Comparison of ENCODE assay signal across 8 cellular contexts in genomic region chr3:70982700-70983140, GRCh38.
DNase-seq lines count a peak whose midpoint lies in the region; ATAC-seq and TF ChIP-seq lines count a peak whose summit lies in the region.

No MANE protein-coding gene starts in this region.

- TF ChIP-seq POLR2A in uterus (IDR thresholded peaks at IDR 0.05): no peak

- H3K4me1 ChIP-seq in uterus: peaks cover 6% of the 10 kb centered on the region in 2 donors

- H3K27ac ChIP-seq in VCaP (peak overlapping the region; percentile 96), uterus (peak overlapping the region; percentile 85 to 99)

- TF ChIP-seq CTCF in VCaP (conservative IDR thresholded peaks at IDR 0.05) (no peak), epithelial cell of proximal tubule (conservative IDR thresholded peaks at IDR 0.05; ENCODE audit: low read depth, low read length) (no peak), uterus (IDR thresholded peaks at IDR 0.05) (no peak)

- H3K27me3 ChIP-seq in uterus: no peaks in the 10 kb centered on the region

- no peaks in the 10 kb centered on the region for H3K9me3 ChIP-seq in uterus

- intact Hi-C loops in uterus (cut with DNase I; ENCODE audit: low total_unique reads): no loop called here

- H3K4me3 ChIP-seq in epithelial cell of proximal tubule (ENCODE audit: low read depth, low read length) (no peak overlapping the region), uterus (no peak overlapping the region)

- no peaks in the 10 kb centered on the region for H3K36me3 ChIP-seq in uterus

- DNase-seq in epithelial cell of proximal tubule (ENCODE audit: low read depth) (peak; percentile 58), mucosa of gallbladder (ENCODE audit: low spot score) (peak; percentile 61), uterus (peak; percentile 30 to 51), NCI-H524 (lab: John Stamatoyannopoulos, UW) (no peak), NOMO-1 treated with DMSO at 0.1 percent for 48 hours (lab: John Stamatoyannopoulos, UW; ENCODE audit: unreplicated experiment) (no peak)

- ATAC-seq in GM18508 (IDR thresholded peaks at IDR 0.05; ENCODE audit: insufficient read depth, unreplicated experiment) (peak; percentile 55), HG02885 (IDR thresholded peaks at IDR 0.05; ENCODE audit: poor library complexity, unreplicated experiment) (peak; percentile 75)

Comparison
In these comparisons a context has a peak if more than half of its experiments do, and no peak if none do; other contexts are left out.
1. DNase-seq: peak in epithelial cell of proximal tubule (single experiment), mucosa of gallbladder (single experiment) and uterus (2 of 2); none in NCI-H524 (0 of 2) and NOMO-1 treated with DMSO at 0.1 percent for 48 hours (single experiment).